Comparison of ENCODE assay signal across 1 cellular context in the genomic region with DNA sequence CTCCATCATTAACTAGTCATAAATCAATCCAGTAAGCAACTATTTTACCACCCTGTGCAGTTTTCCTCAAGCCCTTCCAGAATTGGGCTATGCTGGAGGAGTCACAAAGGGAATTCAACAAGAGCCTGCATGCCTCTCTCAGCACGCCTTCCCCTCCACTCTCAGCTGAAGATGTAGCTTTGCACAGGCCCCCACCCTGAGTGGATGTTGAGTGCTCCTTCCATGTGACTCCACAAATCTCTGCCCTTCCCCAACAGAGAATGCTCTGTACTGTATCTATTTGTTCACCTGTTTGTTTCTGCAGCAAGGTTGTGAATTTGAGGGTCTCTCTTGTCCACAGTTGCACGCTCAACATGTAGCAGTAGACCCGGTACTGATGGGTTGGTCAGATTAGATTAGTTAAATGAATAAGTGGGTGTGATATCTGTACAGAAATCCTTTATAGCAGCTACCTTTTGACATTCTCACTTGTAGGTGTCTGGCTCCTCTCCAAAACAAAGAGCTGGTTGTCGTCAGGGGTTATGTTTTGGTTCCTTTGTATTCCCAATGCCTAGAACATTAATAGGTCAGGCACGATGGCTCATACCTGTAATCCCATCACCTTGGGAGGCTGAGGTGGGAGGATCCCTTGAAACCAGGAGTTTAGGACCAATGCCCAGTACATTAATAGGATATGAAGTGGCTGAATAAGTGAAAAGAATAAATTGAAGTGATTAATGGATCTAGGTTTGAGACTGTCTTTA.
TF ChIP-seq lines count a peak whose summit lies in the region.

No MANE protein-coding gene starts in this region.

TF ChIP-seq in SK-N-SH treated with all-trans-retinoic acid at 6 μM for 48 hours, 23 proteins besides CTCF, POLR2A, EP300 and RAD21 (continued from another document):
- TF ChIP-seq GLIS3 (CRISPR knock-in tag; IDR thresholded peaks at IDR 0.05) (no peak), TOX (CRISPR knock-in tag; IDR thresholded peaks at IDR 0.05; ENCODE audit: borderline replicate concordance) (no peak)
